ENCODE assay signal across 15 cellular contexts in genomic region chr9:98173181-98173580, GRCh38. TPM values are rescaled to one million over a fixed set of nuclear protein-coding genes. Genes with fewer than 3 reads are reported as not detected.
DNase-seq lines count a peak whose midpoint lies in the region; ATAC-seq, FAIRE-seq and TF ChIP-seq lines count a peak whose summit lies in the region.
"Had no signal": no experiment of that assay in that cellular context is flagged by ENCODE, and none has a peak within 500 bp of the region (broad histone marks: within the 10 kb centered on the region; RNA-seq: fewer than 3 reads in every experiment).

No MANE protein-coding gene starts in this region.

- H3K27me3 Mint-ChIP-seq in GM23338 (ENCODE audit: insufficient read depth, low read depth, poor library complexity): peaks cover 11% of the 10 kb centered on the region
- H3K27me3 Mint-ChIP-seq in CD4-positive, alpha-beta T cell: no peaks in the 10 kb centered on the region
- H3K27me3 Mint-ChIP-seq: CD8-positive, alpha-beta memory T cell had no signal

- H3K9me2 ChIP-seq in GM23338 (ENCODE audit: insufficient read depth): no peaks in the 10 kb centered on the region

- no peaks in the 10 kb centered on the region for H3K9me3 ChIP-seq in mesodermal cell (ENCODE audit: control insufficient read depth, low read length)
- no peaks in the 10 kb centered on the region for H3K9me3 ChIP-seq in CD4-positive, alpha-beta T cell (ENCODE audit: control insufficient read depth, low read length)
- H3K9me3 ChIP-seq: HAP-1 had no signal

- intact Hi-C loops in sciatic nerve (cut with DNase I): no loop called here
- intact Hi-C loops in CD4-positive, alpha-beta T cell (cut with DNase I, micrococcal nuclease): no loop called here

- FAIRE-seq in GM12892 (lab: Jason Lieb, UNC): no peak

- peaks cover 8% of the 10 kb centered on the region for H4K20me1 ChIP-seq in GM23338 (replicated peaks; ENCODE audit: insufficient read depth)

- H3K27me3 ChIP-seq in GM23338 (ENCODE audit: insufficient read depth): no peaks in the 10 kb centered on the region
- H3K27me3 ChIP-seq in CD4-positive, alpha-beta T cell (ENCODE audit: control insufficient read depth, insufficient read depth, low read length): no peaks in the 10 kb centered on the region

- H3K4me1 Mint-ChIP-seq in GM23338: peaks cover 77% of the 10 kb centered on the region
- H3K4me1 Mint-ChIP-seq in CD4-positive, alpha-beta T cell (ENCODE audit: low read depth): peaks cover 39% of the 10 kb centered on the region

- no peaks in the 10 kb centered on the region for H3K9me3 Mint-ChIP-seq in GM23338
- no peaks in the 10 kb centered on the region for H3K9me3 Mint-ChIP-seq in CD4-positive, alpha-beta T cell
- H3K9me3 Mint-ChIP-seq: CD8-positive, alpha-beta memory T cell had no signal

- H3K27ac Mint-ChIP-seq in GM23338: no peak overlapping the region
- H3K27ac Mint-ChIP-seq in CD4-positive, alpha-beta T cell: no peak overlapping the region

- TF ChIP-seq CTCF in GM23338 (conservative IDR thresholded peaks at IDR 0.05; ENCODE audit: low read depth in 2 of 2) (no peak), RWPE1 (conservative IDR thresholded peaks at IDR 0.05; ENCODE audit: low read depth) (no peak)
- TF ChIP-seq CTCF in CD4-positive, alpha-beta T cell (IDR thresholded peaks at IDR 0.05): no peak

- H3K4me3 ChIP-seq in GM23338: no peak overlapping the region
- H3K4me3 ChIP-seq in mesodermal cell (ENCODE audit: extremely low read depth, insufficient read depth, low read length, poor library complexity, severe bottlenecking): no peak overlapping the region
- H3K4me3 ChIP-seq: HAP-1 had no signal

- H3K36me3 Mint-ChIP-seq in GM23338 (ENCODE audit: low read depth): no peaks in the 10 kb centered on the region
- H3K36me3 Mint-ChIP-seq in CD4-positive, alpha-beta T cell (ENCODE audit: low read depth): no peaks in the 10 kb centered on the region

- no peak for TF ChIP-seq POLR2A in GM12892 (IDR thresholded peaks at IDR 0.05; ENCODE audit: low read depth, low read length)

- WGBS in mesodermal cell (ENCODE audit: insufficient coverage in 2 of 2), 2 experiments: 87 to 88% methylated on average over 15 to 16 of the region's 16 CpGs

- peaks cover 16% of the 10 kb centered on the region for H3K79me2 ChIP-seq in GM23338 (replicated peaks; ENCODE audit: insufficient read depth)

- H3K36me3 ChIP-seq in GM23338 (ENCODE audit: insufficient read depth) (no peaks in the 10 kb centered on the region), mesodermal cell (ENCODE audit: control insufficient read depth, insufficient read depth, low read length) (no peaks in the 10 kb centered on the region)
- H3K36me3 ChIP-seq: HAP-1 had no signal

- H3K4me3 Mint-ChIP-seq in GM23338: no peak overlapping the region; the same call in 2 of the 3 replicates
- H3K4me3 Mint-ChIP-seq in CD4-positive, alpha-beta T cell: no peak overlapping the region
- H3K4me3 Mint-ChIP-seq: CD8-positive, alpha-beta memory T cell had no signal

- no peak for DNase-seq in GM23338 (ENCODE audit: low spot score)
- no peak for DNase-seq in RWPE1 (ENCODE audit: low spot score)
- DNase-seq in sciatic nerve (ENCODE audit: low spot score): peak; percentile 17
- no peak for DNase-seq in NCI-H187 treated with DMSO at 0.1 percent for 48 hours (lab: John Stamatoyannopoulos, UW)
- DNase-seq in GM12892 (ENCODE audit: insufficient read length): no peak
- no peak for DNase-seq in central memory CD4-positive, alpha-beta T cell
- DNase-seq in CD4-positive, alpha-beta T cell: no peak
- DNase-seq: ACHN; CD8-positive, alpha-beta memory T cell; EL; KG1; NCI-H1694; NCI-H446 had no signal

- H3F3A ChIP-seq in GM23338 (replicated peaks; ENCODE audit: low read depth): peaks cover 6% of the 10 kb centered on the region; the same call in 1 of the 2 replicates

- no peak for ATAC-seq in GM23338
- ATAC-seq in sciatic nerve: no peak
- no peak for ATAC-seq in CD4-positive, alpha-beta T cell (ENCODE audit: poor library complexity)

- CTCF ChIA-PET in RWPE1 (lab: Yijun Ruan, JAX): interaction anchor here (0.6 to 0.7 kb wide), 2 partner anchors 51 to 90 kb away, joined by 3 to 4 read pairs; no protein-coding TSS in a partner anchor
- CTCF ChIA-PET in CD4-positive, alpha-beta T cell (lab: Charles Lee): no interaction called here

- H3K27ac ChIP-seq in GM23338 (ENCODE audit: low read depth) (peak overlapping the region; percentile 55; the same call in 1 of the 2 replicates), RWPE1 (peak overlapping the region; percentile 88), mesodermal cell (ENCODE audit: low read depth, low read length, severe bottlenecking) (peak overlapping the region; percentile 5)
- H3K27ac ChIP-seq in CD4-positive, alpha-beta T cell (ENCODE audit: low read depth, low read length): no peak overlapping the region

- H3K4me1 ChIP-seq in GM23338 (ENCODE audit: insufficient read depth): peaks cover 45% of the 10 kb centered on the region
- peaks cover 56% of the 10 kb centered on the region for H3K4me1 ChIP-seq in mesodermal cell (ENCODE audit: control insufficient read depth, insufficient read depth, low read length, poor library complexity, severe bottlenecking)
- H3K4me1 ChIP-seq: HAP-1 had no signal

- no peak overlapping the region for H2AFZ ChIP-seq in GM23338

- H3K4me2 ChIP-seq in GM23338: no peak overlapping the region; the same call in 1 of the 2 replicates

- POLR2A ChIA-PET in RWPE1 (lab: Yijun Ruan, JAX; ENCODE audit: low non-redundant PET): no interaction called here
- POLR2A ChIA-PET in CD4-positive, alpha-beta T cell (lab: Charles Lee): no interaction called here

TF ChIP-seq in GM23338, 12 proteins besides CTCF, POLR2A, EP300 and RAD21 (continues in another document):
- TF ChIP-seq REST (IDR thresholded peaks at IDR 0.05; ENCODE audit: unreplicated experiment) (no peak), ZNF114 (CRISPR knock-in tag; IDR thresholded peaks at IDR 0.05) (no peak)

RNA-seq across cellular contexts. Expression of gene CORO2A, which starts 19.3 kb away (rescaled TPM):
- 26.9 and 27.6 TPM in 2 replicates for total RNA-seq in GM23338 (2014; rRNA removed; shearing (Covaris generic))
- 12.9 TPM in 2 replicates for polyA plus RNA-seq in GM23338 (2016; fragmentation: Nextera tagmentation; extraction: Ambion mirVana)
- polyA plus RNA-seq in mesodermal cell (2013, experiment 1 of 2): 17.3 TPM
- polyA plus RNA-seq in mesodermal cell (2013, experiment 2 of 2): 14.8 TPM
- total RNA-seq in sciatic nerve: 3.7 TPM
- polyA plus RNA-seq in GM12892 (2012; ENCODE audit: missing spikeins): 2.2 TPM
- total RNA-seq in CD4-positive, alpha-beta T cell: 1 to 10 TPM; 6.8 to 8.5 TPM

RNA-seq across cellular contexts. Expression of gene TRIM14, which starts 54.2 kb away (rescaled TPM):
- 17.4 and 25.3 TPM in 2 replicates for total RNA-seq in GM23338 (2014; rRNA removed; shearing (Covaris generic))
- 14.9 and 17.2 TPM in 2 replicates for polyA plus RNA-seq in GM23338 (2016; fragmentation: Nextera tagmentation; extraction: Ambion mirVana)
- polyA plus RNA-seq in mesodermal cell (2013, experiment 1 of 2): 3.8 TPM
- polyA plus RNA-seq in mesodermal cell (2013, experiment 2 of 2): 4.2 TPM
- total RNA-seq in sciatic nerve: 12.6 TPM
- 20.8 TPM for polyA plus RNA-seq in GM12892 (2012; ENCODE audit: missing spikeins)
- total RNA-seq in CD4-positive, alpha-beta T cell: 10 to 100 TPM; 23.5 to 23.6 TPM
